In the genomic region with DNA sequence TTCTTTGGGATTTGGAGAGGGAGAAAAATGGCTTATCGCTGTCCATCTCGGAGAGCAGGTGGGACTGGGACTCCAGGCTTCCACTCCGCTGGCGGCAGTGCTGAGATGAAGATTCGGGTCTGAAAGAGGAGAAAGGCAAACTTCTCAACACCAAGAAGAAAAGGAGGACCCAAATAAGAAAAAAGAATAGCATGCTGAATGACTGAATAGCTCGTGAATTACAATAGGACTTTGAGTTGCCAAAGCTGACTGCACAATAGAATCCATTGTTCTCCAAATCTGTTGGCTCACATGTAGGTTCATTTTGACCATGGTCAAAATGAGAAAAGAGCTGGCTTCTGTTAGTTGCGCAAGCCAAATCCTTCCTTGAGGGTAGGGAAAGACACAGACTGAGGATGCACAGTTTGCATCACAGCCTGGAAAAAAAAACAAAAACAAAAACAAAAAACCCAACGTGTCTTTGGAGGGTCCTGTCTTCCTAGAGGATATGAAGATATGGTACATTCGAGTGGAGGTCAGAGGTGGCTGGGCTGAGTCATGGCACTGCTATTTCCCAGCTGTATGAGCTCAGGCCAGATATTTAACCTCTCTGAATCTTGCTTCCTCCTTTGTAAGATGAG, we compare ENCODE assay signal across 9 cellular contexts. TPM values are rescaled to one million over a fixed set of nuclear protein-coding genes. Genes with fewer than 3 reads are reported as not detected.
DNase-seq lines count a peak whose midpoint lies in the region; ATAC-seq, FAIRE-seq and TF ChIP-seq lines count a peak whose summit lies in the region.
"Had no signal": no experiment of that assay in that cellular context is flagged by ENCODE, and none has a peak within 500 bp of the region (broad histone marks: within the 10 kb centered on the region; RNA-seq: fewer than 3 reads in every experiment).

No MANE protein-coding gene starts in this region.

- H4K20me1 ChIP-seq in K562 (replicated peaks; ENCODE audit: control insufficient read depth, insufficient read depth, low read length) (no peaks in the 10 kb centered on the region), hepatocyte (ENCODE audit: insufficient read depth, poor library complexity, severe bottlenecking) (no peaks in the 10 kb centered on the region)

- TF ChIP-seq CTCF in K562 (IDR thresholded peaks at IDR 0.05 in 2 of 3, conservative IDR thresholded peaks at IDR 0.05 in 1 of 3; ENCODE audit: insufficient read depth in 2 of 3, low read depth in 1 of 3, low read length in 3 of 3), result no peak
- no peak for TF ChIP-seq CTCF in hepatocyte (IDR thresholded peaks at IDR 0.05; ENCODE audit: poor library complexity)
- TF ChIP-seq CTCF in BE2C (IDR thresholded peaks at IDR 0.05; ENCODE audit: low read depth, low read length), result no peak

- no TSS peak for BruUV-seq in K562 (replicated peaks; lab: Mats Ljungman, UMichigan)

- CTCF ChIA-PET in K562 (lab: Yijun Ruan, JAX; ENCODE audit: low intra/inter-chr PET ratio), result no interaction called here

- H3K9me3 ChIP-seq in K562 (replicated peaks; ENCODE audit: control insufficient read depth, insufficient read depth, low read depth, low read length) (no peaks in the 10 kb centered on the region), hepatocyte (ENCODE audit: low read depth) (no peaks in the 10 kb centered on the region), small intestine (ENCODE audit: control insufficient read depth, low read depth) (no peaks in the 10 kb centered on the region), BE2C (no peaks in the 10 kb centered on the region)

- in situ Hi-C loops in K562 (cut with MboI), result no loop called here

- H3K9ac ChIP-seq in K562 (ENCODE audit: insufficient read depth in 1 of 2, low read depth in 2 of 2, low read length in 2 of 2), result no peak overlapping the region

- TF ChIP-seq EP300 in K562 (IDR thresholded peaks at IDR 0.05; ENCODE audit: low read length), result no peak

- H3K9me2 ChIP-seq in hepatocyte (replicated peaks; ENCODE audit: insufficient read depth), result no peaks in the 10 kb centered on the region

- 8% methylated on average over 9 of the region's 9 CpGs for WGBS in K562 (ENCODE audit: insufficient coverage, low coverage, missing lambda C conversion rate)
- WGBS in hepatocyte (ENCODE audit: low lambda C conversion rate, missing lambda C conversion rate), result 78% methylated on average over 9 of the region's 9 CpGs
- WGBS in small intestine, 3 donors, result 59 to 67% (median 65%) methylated on average over 9 of the region's 9 CpGs

- no peak overlapping the region for H3K4me2 ChIP-seq in K562 (ENCODE audit: insufficient read depth, low read length)
- no peak overlapping the region for H3K4me2 ChIP-seq in hepatocyte

- TF ChIP-seq RAD21 in K562 (CRISPR knock-in tag; conservative IDR thresholded peaks at IDR 0.05 in 1 of 2, IDR thresholded peaks at IDR 0.05 in 1 of 2), result no peak

- no peak for TF ChIP-seq POLR2A in K562 (conservative IDR thresholded peaks at IDR 0.05)

- no peak for FAIRE-seq in K562 (lab: Jason Lieb, UNC)
- no peak for FAIRE-seq in small intestine (lab: Jason Lieb, UNC)

- H3K27me3 ChIP-seq in K562 (ENCODE audit: control insufficient read depth in 2 of 2, insufficient read depth in 2 of 2, low read length in 2 of 2) (peaks cover 2 to 9% of the 10 kb centered on the region in 2 experiments; a peak in 3 of 5 replicates), hepatocyte (no peaks in the 10 kb centered on the region), small intestine (ENCODE audit: control insufficient read depth in 2 of 2, insufficient read depth in 2 of 2, low read length in 2 of 2) (no peaks in the 10 kb centered on the region), BE2C (no peaks in the 10 kb centered on the region)

- POLR2A ChIA-PET in K562 (lab: Yijun Ruan, JAX), result interaction anchor here (0.6 kb wide), 1 partner anchor 17 kb away, joined by 3 read pairs; no protein-coding TSS in a partner anchor

- H3K27ac ChIP-seq in K562 (ENCODE audit: extremely low read depth, low read depth, low read length), result no peak overlapping the region
- H3K27ac ChIP-seq in hepatocyte, result peak overlapping the region; percentile 29
- H3K27ac ChIP-seq in small intestine (ENCODE audit: low read depth in 1 of 2, low read length in 1 of 2), result no peak overlapping the region

- H2AFZ ChIP-seq in K562 (ENCODE audit: low read depth, low read length) (no peak overlapping the region), hepatocyte (no peak overlapping the region)

- no peak overlapping the region for H3K4me3 ChIP-seq in K562
- no peak overlapping the region for H3K4me3 ChIP-seq in hepatocyte
- H3K4me3 ChIP-seq in small intestine (ENCODE audit: low read depth in 1 of 2, low read length in 2 of 2), result no peak overlapping the region
- H3K4me3 ChIP-seq in BE2C (ENCODE audit: low read depth, low read length), result no peak overlapping the region

- peak; percentile 83 for DNase-seq in HS-5 (ENCODE audit: low read depth)
- no peak for DNase-seq in K562 (ENCODE audit: extremely low read depth in 1 of 4, low spot score in 3 of 4)
- DNase-seq in hepatocyte (ENCODE audit: low spot score), result peak; percentile 48
- DNase-seq in small intestine, result peak; percentile 46
- no peak for DNase-seq in activated CD4-positive, CD25-positive, alpha-beta regulatory T cell treated with anti-CD3 and anti-CD28 coated beads, Interleukin-2, amount 50 U/mL, for 72 hours
- no peak for DNase-seq in NCI-H446 (lab: John Stamatoyannopoulos, UW)
- no peak for DNase-seq in BE2C
- DNase-seq: Karpas-422 had no signal

- no peaks in the 10 kb centered on the region for H3K9me1 ChIP-seq in K562 (ENCODE audit: control insufficient read depth, insufficient read depth, low read length)

- H3K79me2 ChIP-seq in K562 (ENCODE audit: control insufficient read depth, insufficient read depth, low read length) (no peaks in the 10 kb centered on the region), hepatocyte (no peaks in the 10 kb centered on the region)

- H3K4me1 ChIP-seq in K562 (replicated peaks in 1 of 2; ENCODE audit: control insufficient read depth in 2 of 2, insufficient read depth in 2 of 2, low read length in 2 of 2) (no peaks in the 10 kb centered on the region; a peak in 1 of 5 replicates), hepatocyte (ENCODE audit: insufficient read depth) (peaks cover 22% of the 10 kb centered on the region), small intestine (ENCODE audit: control insufficient read depth in 2 of 2, insufficient read depth in 1 of 2, low read depth in 1 of 2, low read length in 1 of 2) (peaks cover 6 to 10% of the 10 kb centered on the region in 2 donors), BE2C (no peaks in the 10 kb centered on the region)

- ATAC-seq in K562 (no peak), HG03097 (IDR thresholded peaks at IDR 0.05; ENCODE audit: low FRiP score, unreplicated experiment) (no peak)

- no peaks in the 10 kb centered on the region for H3K36me3 ChIP-seq in K562 (ENCODE audit: control insufficient read depth, insufficient read depth, low read length)
- no peaks in the 10 kb centered on the region for H3K36me3 ChIP-seq in hepatocyte (replicated peaks; ENCODE audit: insufficient read depth, low read depth)
- H3K36me3 ChIP-seq in small intestine (ENCODE audit: control insufficient read depth in 2 of 2, insufficient read depth in 2 of 2, low read length in 2 of 2), result peaks cover 4 to 6% of the 10 kb centered on the region in 2 donors
- peaks cover 24% of the 10 kb centered on the region for H3K36me3 ChIP-seq in BE2C

- intact Hi-C loops in K562 (cut with micrococcal nuclease), result no loop called here

TF ChIP-seq in K562, 482 proteins besides CTCF, POLR2A, EP300 and RAD21 (continues in another document):
- TF ChIP-seq, protein P1, sequence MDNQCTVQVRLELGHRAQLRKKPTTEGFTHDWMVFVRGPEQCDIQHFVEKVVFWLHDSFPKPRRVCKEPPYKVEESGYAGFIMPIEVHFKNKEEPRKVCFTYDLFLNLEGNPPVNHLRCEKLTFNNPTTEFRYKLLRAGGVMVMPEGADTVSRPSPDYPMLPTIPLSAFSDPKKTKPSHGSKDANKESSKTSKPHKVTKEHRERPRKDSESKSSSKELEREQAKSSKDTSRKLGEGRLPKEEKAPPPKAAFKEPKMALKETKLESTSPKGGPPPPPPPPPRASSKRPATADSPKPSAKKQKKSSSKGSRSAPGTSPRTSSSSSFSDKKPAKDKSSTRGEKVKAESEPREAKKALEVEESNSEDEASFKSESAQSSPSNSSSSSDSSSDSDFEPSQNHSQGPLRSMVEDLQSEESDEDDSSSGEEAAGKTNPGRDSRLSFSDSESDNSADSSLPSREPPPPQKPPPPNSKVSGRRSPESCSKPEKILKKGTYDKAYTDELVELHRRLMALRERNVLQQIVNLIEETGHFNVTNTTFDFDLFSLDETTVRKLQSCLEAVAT (IDR thresholded peaks at IDR 0.05), result no peak
- TF ChIP-seq SMARCA5 (IDR thresholded peaks at IDR 0.05), result no peak
- no peak for TF ChIP-seq CBX5 (IDR thresholded peaks at IDR 0.05; ENCODE audit: borderline replicate concordance, low read depth)

RNA-seq across cellular contexts. Expression of a gene that starts 59.3 kb away (rescaled TPM):
- total RNA-seq in K562 (2011; cell fraction: chromatin; rRNA removed; ENCODE audit: low replicate concordance), result not detected in 2 replicates
- total RNA-seq in K562 (2011; cell fraction: nucleolus; rRNA removed), result not detected in 2 replicates
- not detected in 2 replicates for total RNA-seq in K562 (2011; cell fraction: nucleoplasm; rRNA removed)
- total RNA-seq in K562 (2014; rRNA removed), result not detected in 2 replicates
- not detected in 2 replicates for total RNA-seq in K562 (2014; rRNA removed; fragmentation: Illumina TruSeq; extraction: Trizol)
- total RNA-seq in K562 (2015; rRNA removed; fragmentation: Illumina TruSeq; extraction: Trizol), result not detected in 2 replicates
- total RNA-seq in K562 (2021), result not detected in 2 replicates
- polyA plus RNA-seq in K562 (2011; rRNA removed), result not detected in 2 replicates
- not detected in 2 replicates for polyA plus RNA-seq in K562 (2011; cell fraction: cytosol; rRNA removed)
- polyA plus RNA-seq in K562 (2011; cell fraction: nucleus; rRNA removed), result not detected in 2 replicates
- 0.03 and 0.10 TPM in 2 replicates for polyA plus RNA-seq in K562 (2012)
- not detected in 2 replicates for polyA plus RNA-seq in K562 (2014; fragmentation: Illumina TruSeq; extraction: Trizol)
- under 1 TPM in 1 of 2 experiments, not detected in 1; 0.03 TPM for polyA plus RNA-seq in K562 (2014; fragmentation: Nextera tagmentation; extraction: Ambion mirVana)
- not detected in 2 replicates for polyA plus RNA-seq in K562 (2014; rRNA removed)
- polyA minus RNA-seq in K562 (2011; rRNA and poly(A)+ RNA removed), result not detected in 2 replicates
- polyA minus RNA-seq in K562 (2011; cell fraction: cytosol; rRNA and poly(A)+ RNA removed), result not detected in 2 replicates
- not detected in 2 replicates for polyA minus RNA-seq in K562 (2011; cell fraction: nucleus; rRNA and poly(A)+ RNA removed)
- not detected in 2 replicates for total RNA-seq in hepatocyte
- not detected in 2 replicates for polyA plus RNA-seq in hepatocyte
- polyA plus RNA-seq in small intestine, result under 1 TPM in 2 of 3 donors, not detected in 1; 0.09 to 0.27 TPM
- polyA plus RNA-seq in BE2C (2012; ENCODE audit: insufficient read depth, insufficient read length, low read depth), result 0.32 TPM

Comparison
In these comparisons a context has a peak if more than half of its experiments do, and no peak if none do; other contexts are left out.
1. DNase-seq: peak in HS-5 (single experiment), hepatocyte (single experiment) and small intestine (single experiment); none in K562 (0 of 4), activated CD4-positive, CD25-positive, alpha-beta regulatory T cell treated with anti-CD3 and anti-CD28 coated beads, Interleukin-2, amount 50 U/mL, for 72 hours (single experiment), NCI-H446 (0 of 2) and BE2C (single experiment).